ENCODE assay signal across 10 cellular contexts in genomic region chr5:125372694-125373621, GRCh38.
DNase-seq lines count a peak whose midpoint lies in the region; ATAC-seq lines count a peak whose summit lies in the region.
"Had no signal": no experiment of that assay in that cellular context is flagged by ENCODE, and none has a peak within 500 bp of the region (broad histone marks: within the 10 kb centered on the region; RNA-seq: fewer than 3 reads in every experiment).

No MANE protein-coding gene starts in this region.

- 80 to 100% methylated on average over 1 of the region's 6 CpGs for WGBS in mesodermal cell (ENCODE audit: insufficient coverage in 2 of 2), 2 experiments

- H3K4me1 ChIP-seq in mesodermal cell (ENCODE audit: control insufficient read depth, insufficient read depth, low read length, poor library complexity, severe bottlenecking): peaks cover 12% of the 10 kb centered on the region

- no peaks in the 10 kb centered on the region for H3K9me3 ChIP-seq in mesodermal cell (ENCODE audit: control insufficient read depth, low read length)

- peak; percentile 61 for DNase-seq in DMS153 (lab: John Stamatoyannopoulos, UW)
- DNase-seq in NCI-H1694 (lab: John Stamatoyannopoulos, UW): peak; percentile 34
- DNase-seq in cerebellar cortex (ENCODE audit: low spot score): peak; percentile 48
- DNase-seq: activated B cell treated with CpG ODN at 0.5 μM for 24 hours had no signal

- H3K4me3 ChIP-seq in mesodermal cell (ENCODE audit: extremely low read depth, insufficient read depth, low read length, poor library complexity, severe bottlenecking): no peak overlapping the region
- H3K4me3 ChIP-seq: GM12878 had no signal

- H3K36me3 ChIP-seq in mesodermal cell (ENCODE audit: control insufficient read depth, insufficient read depth, low read length): no peaks in the 10 kb centered on the region

- ATAC-seq in esophagus mucosa (no peak), HG03520 (IDR thresholded peaks at IDR 0.05; ENCODE audit: unreplicated experiment) (no peak), GM21423 (IDR thresholded peaks at IDR 0.05; ENCODE audit: unreplicated experiment) (no peak)
- no peak for ATAC-seq in activated CD4-positive, CD25-positive, alpha-beta regulatory T cell treated with anti-CD3 and anti-CD28 coated beads, Interleukin-2, amount 50 U/mL, for 24 hours
- ATAC-seq: GM12878 had no signal

- H3K27ac ChIP-seq in mesodermal cell (ENCODE audit: low read depth, low read length, severe bottlenecking): peak overlapping the region; percentile 70
